In the genomic region with DNA sequence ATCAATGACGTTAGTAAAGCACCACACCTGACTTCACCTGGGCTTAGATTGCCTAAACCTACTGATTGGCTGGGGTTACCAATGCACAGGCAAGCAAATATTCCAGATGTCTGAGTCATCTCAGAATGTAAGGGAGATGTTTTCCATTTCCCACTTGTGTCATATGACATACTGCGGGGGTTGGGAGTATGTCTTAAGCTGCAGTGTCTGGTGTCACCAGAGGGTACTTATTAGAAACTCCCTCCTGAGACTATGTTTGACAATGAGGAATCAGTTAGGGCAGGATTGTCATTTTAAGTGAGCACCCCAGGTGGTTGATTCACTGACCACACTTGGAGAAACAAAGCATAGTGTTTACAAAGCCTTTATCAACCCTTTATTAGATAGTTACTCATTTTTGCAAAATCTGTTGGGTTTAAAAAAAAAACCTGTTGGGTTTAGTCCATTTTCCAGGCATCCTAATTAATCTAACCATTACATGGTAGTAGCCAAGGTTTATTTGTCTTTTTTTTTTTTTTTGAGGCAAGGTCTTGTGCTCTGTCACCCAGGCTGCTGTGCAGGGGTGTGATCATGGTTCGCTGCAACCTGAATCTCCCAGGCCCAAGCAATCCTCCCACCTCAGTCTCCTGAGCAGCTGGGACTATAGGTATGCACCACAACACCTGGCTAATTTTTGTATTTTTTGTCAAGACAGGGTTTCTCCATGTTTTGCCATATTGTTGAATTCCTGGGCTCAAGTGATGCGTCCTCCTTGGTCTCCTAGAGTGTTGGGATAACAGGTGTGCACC, we compare ENCODE assay signal across 8 cellular contexts.
DNase-seq lines count a peak whose midpoint lies in the region; ATAC-seq and TF ChIP-seq lines count a peak whose summit lies in the region.

No MANE protein-coding gene starts in this region.

- no peak overlapping the region for H3K4me3 ChIP-seq in MG63

- H3K4me1 Mint-ChIP-seq in WTC11 (peaks cover 82% of the 10 kb centered on the region), endothelial cell (ENCODE audit: unreplicated experiment) (peaks cover 6% of the 10 kb centered on the region)

- peak overlapping the region; percentile 97 for H3K27ac Mint-ChIP-seq in WTC11
- H3K27ac Mint-ChIP-seq in endothelial cell (ENCODE audit: unreplicated experiment) = no peak overlapping the region

- TF ChIP-seq CTCF in WTC11 (IDR thresholded peaks at IDR 0.05) (no peak), endothelial cell (IDR thresholded peaks at IDR 0.05; ENCODE audit: unreplicated experiment) (no peak)

- POLR2A ChIA-PET in WTC11 (lab: Charles Lee) = no interaction called here

- H3K27me3 Mint-ChIP-seq in WTC11 (ENCODE audit: low read depth) = no peaks in the 10 kb centered on the region; the same call in 1 of the 2 replicates
- H3K27me3 Mint-ChIP-seq in endothelial cell (ENCODE audit: unreplicated experiment) = peaks cover 1% of the 10 kb centered on the region

- no peaks in the 10 kb centered on the region; the same call in 1 of the 2 replicates for H3K36me3 Mint-ChIP-seq in WTC11
- H3K36me3 Mint-ChIP-seq in endothelial cell (ENCODE audit: low read depth, unreplicated experiment) = peaks cover 4% of the 10 kb centered on the region

- no peaks in the 10 kb centered on the region for H3K9me3 ChIP-seq in MG63

- CTCF ChIA-PET in WTC11 (lab: Charles Lee) = no interaction called here

- H3K27me3 ChIP-seq in MG63 = no peaks in the 10 kb centered on the region

- H3K36me3 ChIP-seq in MG63 = peaks cover 23% of the 10 kb centered on the region

- ATAC-seq in GM19463 (IDR thresholded peaks at IDR 0.05; ENCODE audit: unreplicated experiment) (peak; percentile 52), WTC11 (peak; percentile 88), HG02870 (IDR thresholded peaks at IDR 0.05; ENCODE audit: unreplicated experiment) (no peak)

- 0 out of 2 replicates have a peak, but pooled peaks cover 5% of the 10 kb centered on the region for H3K9me3 Mint-ChIP-seq in WTC11
- no peaks in the 10 kb centered on the region for H3K9me3 Mint-ChIP-seq in endothelial cell (ENCODE audit: unreplicated experiment)

- DNase-seq in MG63 = peak; percentile 6
- peak; percentile 54 for DNase-seq in WTC11 (ENCODE audit: low spot score)
- peak; percentile 72 for DNase-seq in left kidney (ENCODE audit: low read depth, low spot score)
- DNase-seq in activated CD4-positive, CD25-positive, alpha-beta regulatory T cell (lab: John Stamatoyannopoulos, UW) = no peak
- DNase-seq in stimulated activated naive CD4-positive, alpha-beta T cell (lab: John Stamatoyannopoulos, UW) = no peak
- no peak for DNase-seq in endothelial cell (ENCODE audit: low spot score)

- peak overlapping the region; percentile 44 for H3K4me3 Mint-ChIP-seq in WTC11
- no peak overlapping the region for H3K4me3 Mint-ChIP-seq in endothelial cell (ENCODE audit: unreplicated experiment)

TF ChIP-seq in WTC11, 78 proteins besides CTCF, POLR2A, EP300 and RAD21 (continues in another document):
- TF ChIP-seq CREB1 (CRISPR knock-in tag; IDR thresholded peaks at IDR 0.05) = no peak
- TF ChIP-seq, protein P1, sequence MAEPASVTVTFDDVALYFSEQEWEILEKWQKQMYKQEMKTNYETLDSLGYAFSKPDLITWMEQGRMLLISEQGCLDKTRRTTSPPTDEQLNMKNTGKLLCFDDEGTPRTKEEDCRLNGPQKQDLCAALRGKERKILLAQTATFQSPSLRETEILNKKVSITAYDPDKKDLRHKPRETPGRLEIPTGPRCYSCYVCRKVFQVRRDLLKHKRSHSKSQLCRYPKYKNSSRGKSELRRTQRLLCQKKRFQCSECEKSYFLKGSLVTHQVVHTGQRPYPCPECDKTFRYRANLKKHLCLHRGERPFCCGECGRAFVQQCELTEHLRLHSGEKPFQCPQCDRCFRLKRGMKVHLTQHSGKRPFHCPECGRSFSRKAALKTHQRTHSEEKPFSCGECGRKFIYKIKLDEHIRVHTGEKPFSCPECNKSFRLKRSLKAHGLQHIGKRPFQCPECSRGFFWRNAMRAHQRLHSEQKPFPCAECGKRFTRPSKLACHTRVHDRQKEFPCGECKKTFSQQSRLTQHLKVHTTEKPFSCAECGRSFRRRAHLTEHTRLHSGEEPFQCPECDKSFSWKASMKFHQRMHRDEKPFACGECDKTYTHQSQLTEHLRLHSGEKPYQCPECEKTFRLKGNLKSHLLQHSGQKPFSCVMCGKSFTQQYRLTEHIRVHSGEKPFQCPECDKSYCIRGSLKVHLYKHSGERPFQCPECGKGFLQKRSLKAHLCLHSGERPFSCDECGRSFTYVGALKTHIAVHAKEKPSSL (CRISPR knock-in tag; conservative IDR thresholded peaks at IDR 0.05) = no peak
- TF ChIP-seq, protein P2, sequence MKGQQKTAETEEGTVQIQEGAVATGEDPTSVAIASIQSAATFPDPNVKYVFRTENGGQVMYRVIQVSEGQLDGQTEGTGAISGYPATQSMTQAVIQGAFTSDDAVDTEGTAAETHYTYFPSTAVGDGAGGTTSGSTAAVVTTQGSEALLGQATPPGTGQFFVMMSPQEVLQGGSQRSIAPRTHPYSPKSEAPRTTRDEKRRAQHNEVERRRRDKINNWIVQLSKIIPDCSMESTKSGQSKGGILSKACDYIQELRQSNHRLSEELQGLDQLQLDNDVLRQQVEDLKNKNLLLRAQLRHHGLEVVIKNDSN (CRISPR knock-in tag; IDR thresholded peaks at IDR 0.05) = peak; percentile 69; the same call in 1 of the 2 replicates
- no peak for TF ChIP-seq GRHL2 (CRISPR knock-in tag; IDR thresholded peaks at IDR 0.05; ENCODE audit: insufficient replicate concordance, severe bottlenecking)
- TF ChIP-seq RELA (CRISPR knock-in tag; IDR thresholded peaks at IDR 0.05; ENCODE audit: borderline replicate concordance) = no peak
- no peak for TF ChIP-seq NR2C2 (CRISPR knock-in tag; IDR thresholded peaks at IDR 0.05)
- TF ChIP-seq ZNF317 (CRISPR knock-in tag; IDR thresholded peaks at IDR 0.05; ENCODE audit: borderline replicate concordance, low read depth) = peak; percentile 97
- TF ChIP-seq IRF2 (CRISPR knock-in tag; IDR thresholded peaks at IDR 0.05; ENCODE audit: borderline replicate concordance, low read depth) = no peak
- no peak for TF ChIP-seq TEAD4 (CRISPR knock-in tag; IDR thresholded peaks at IDR 0.05)
- no peak for TF ChIP-seq NFATC4 (CRISPR knock-in tag; IDR thresholded peaks at IDR 0.05)
- TF ChIP-seq FOXJ3 (CRISPR knock-in tag; IDR thresholded peaks at IDR 0.05; ENCODE audit: borderline replicate concordance) = no peak
- no peak for TF ChIP-seq NR3C1 (CRISPR knock-in tag; conservative IDR thresholded peaks at IDR 0.05; ENCODE audit: low read depth)
- no peak for TF ChIP-seq SMAD4 (CRISPR knock-in tag; IDR thresholded peaks at IDR 0.05)
- no peak for TF ChIP-seq PRRX2 (CRISPR knock-in tag; IDR thresholded peaks at IDR 0.05)
- TF ChIP-seq, protein P3, sequence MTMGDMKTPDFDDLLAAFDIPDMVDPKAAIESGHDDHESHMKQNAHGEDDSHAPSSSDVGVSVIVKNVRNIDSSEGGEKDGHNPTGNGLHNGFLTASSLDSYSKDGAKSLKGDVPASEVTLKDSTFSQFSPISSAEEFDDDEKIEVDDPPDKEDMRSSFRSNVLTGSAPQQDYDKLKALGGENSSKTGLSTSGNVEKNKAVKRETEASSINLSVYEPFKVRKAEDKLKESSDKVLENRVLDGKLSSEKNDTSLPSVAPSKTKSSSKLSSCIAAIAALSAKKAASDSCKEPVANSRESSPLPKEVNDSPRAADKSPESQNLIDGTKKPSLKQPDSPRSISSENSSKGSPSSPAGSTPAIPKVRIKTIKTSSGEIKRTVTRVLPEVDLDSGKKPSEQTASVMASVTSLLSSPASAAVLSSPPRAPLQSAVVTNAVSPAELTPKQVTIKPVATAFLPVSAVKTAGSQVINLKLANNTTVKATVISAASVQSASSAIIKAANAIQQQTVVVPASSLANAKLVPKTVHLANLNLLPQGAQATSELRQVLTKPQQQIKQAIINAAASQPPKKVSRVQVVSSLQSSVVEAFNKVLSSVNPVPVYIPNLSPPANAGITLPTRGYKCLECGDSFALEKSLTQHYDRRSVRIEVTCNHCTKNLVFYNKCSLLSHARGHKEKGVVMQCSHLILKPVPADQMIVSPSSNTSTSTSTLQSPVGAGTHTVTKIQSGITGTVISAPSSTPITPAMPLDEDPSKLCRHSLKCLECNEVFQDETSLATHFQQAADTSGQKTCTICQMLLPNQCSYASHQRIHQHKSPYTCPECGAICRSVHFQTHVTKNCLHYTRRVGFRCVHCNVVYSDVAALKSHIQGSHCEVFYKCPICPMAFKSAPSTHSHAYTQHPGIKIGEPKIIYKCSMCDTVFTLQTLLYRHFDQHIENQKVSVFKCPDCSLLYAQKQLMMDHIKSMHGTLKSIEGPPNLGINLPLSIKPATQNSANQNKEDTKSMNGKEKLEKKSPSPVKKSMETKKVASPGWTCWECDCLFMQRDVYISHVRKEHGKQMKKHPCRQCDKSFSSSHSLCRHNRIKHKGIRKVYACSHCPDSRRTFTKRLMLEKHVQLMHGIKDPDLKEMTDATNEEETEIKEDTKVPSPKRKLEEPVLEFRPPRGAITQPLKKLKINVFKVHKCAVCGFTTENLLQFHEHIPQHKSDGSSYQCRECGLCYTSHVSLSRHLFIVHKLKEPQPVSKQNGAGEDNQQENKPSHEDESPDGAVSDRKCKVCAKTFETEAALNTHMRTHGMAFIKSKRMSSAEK (CRISPR knock-in tag; IDR thresholded peaks at IDR 0.05; ENCODE audit: borderline replicate concordance) = no peak
- TF ChIP-seq JUN (CRISPR knock-in tag; IDR thresholded peaks at IDR 0.05) = no peak
- TF ChIP-seq, protein P4, sequence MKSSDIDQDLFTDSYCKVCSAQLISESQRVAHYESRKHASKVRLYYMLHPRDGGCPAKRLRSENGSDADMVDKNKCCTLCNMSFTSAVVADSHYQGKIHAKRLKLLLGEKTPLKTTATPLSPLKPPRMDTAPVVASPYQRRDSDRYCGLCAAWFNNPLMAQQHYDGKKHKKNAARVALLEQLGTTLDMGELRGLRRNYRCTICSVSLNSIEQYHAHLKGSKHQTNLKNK (CRISPR knock-in tag; IDR thresholded peaks at IDR 0.05) = 0 out of 2 replicates have a peak, but pooled peaks have one; percentile 26
- TF ChIP-seq ATF1 (CRISPR knock-in tag; IDR thresholded peaks at IDR 0.05) = no peak

Comparison
In these comparisons a context has a peak if more than half of its experiments do, and no peak if none do; other contexts are left out.
1. DNase-seq: peak in MG63 (single experiment), WTC11 (single experiment) and left kidney (single experiment); none in activated CD4-positive, CD25-positive, alpha-beta regulatory T cell (0 of 4), stimulated activated naive CD4-positive, alpha-beta T cell (0 of 6) and endothelial cell (single experiment).